17 cellular contexts compared by ENCODE assay signal in genomic region chr13:112904436-112904960, GRCh38.
"Had no signal": no experiment of that assay in that cellular context is flagged by ENCODE, and none has a peak within 500 bp of the region (broad histone marks: within the 10 kb centered on the region; RNA-seq: fewer than 3 reads in every experiment).

No MANE protein-coding gene starts in this region.

- H3K4me1 Mint-ChIP-seq: activated CD4-positive, alpha-beta memory T cell treated with anti-CD3 and anti-CD28 coated beads, Interleukin-2, amount 10 ng/mL, durations not matched to agents 7 days and 5 days; activated CD8-positive, alpha-beta memory T cell treated with anti-CD3 and anti-CD28 coated beads, Interleukin-2, amount 10 ng/mL, durations not matched to agents 7 days and 5 days; activated naive CD8-positive, alpha-beta T cell treated with anti-CD3 and anti-CD28 coated beads for 36 hours had no signal

- H3K4me3 ChIP-seq: dorsolateral prefrontal cortex, thoracic aorta, upper lobe of right lung had no signal

- DNase-seq: activated CD4-positive, alpha-beta memory T cell treated with anti-CD3 and anti-CD28 coated beads, Interleukin-2, amount 10 ng/mL, durations not matched to agents 7 days and 5 days; activated CD4-positive, alpha-beta T cell treated with anti-CD3 and anti-CD28 coated beads for 48 hours; activated CD8-positive, alpha-beta memory T cell treated with anti-CD3 and anti-CD28 coated beads, Interleukin-2, amount 10 ng/mL, durations not matched to agents 7 days and 5 days; activated naive CD4-positive, alpha-beta T cell; activated naive CD8-positive, alpha-beta T cell treated with anti-CD3 and anti-CD28 coated beads for 36 hours; amniotic stem cell; central memory CD4-positive, alpha-beta T cell; erythroblast; left ventricle myocardium superior; stimulated activated naive B cell treated with anti-CD40 and anti-IgM and Interleukin-4, amounts not matched to agents 10 μg/mL and 1 μg/mL and 100 μg/mL, for 72 hours; SW 1271; T-helper 2 cell; upper lobe of right lung had no signal

- H3K27ac Mint-ChIP-seq: activated CD4-positive, alpha-beta memory T cell treated with anti-CD3 and anti-CD28 coated beads, Interleukin-2, amount 10 ng/mL, durations not matched to agents 7 days and 5 days; activated CD8-positive, alpha-beta memory T cell treated with anti-CD3 and anti-CD28 coated beads, Interleukin-2, amount 10 ng/mL, durations not matched to agents 7 days and 5 days; activated naive CD8-positive, alpha-beta T cell treated with anti-CD3 and anti-CD28 coated beads for 36 hours; memory B cell; stimulated activated naive B cell treated with anti-CD40 and anti-IgM and Interleukin-4, amounts not matched to agents 10 μg/mL and 1 μg/mL and 100 μg/mL, for 72 hours had no signal

- H3K4me3 Mint-ChIP-seq: activated CD4-positive, alpha-beta memory T cell treated with anti-CD3 and anti-CD28 coated beads, Interleukin-2, amount 10 ng/mL, durations not matched to agents 7 days and 5 days; activated CD8-positive, alpha-beta memory T cell treated with anti-CD3 and anti-CD28 coated beads, Interleukin-2, amount 10 ng/mL, durations not matched to agents 7 days and 5 days; activated naive CD8-positive, alpha-beta T cell treated with anti-CD3 and anti-CD28 coated beads for 36 hours; memory B cell; stimulated activated naive B cell treated with anti-CD40 and anti-IgM and Interleukin-4, amounts not matched to agents 10 μg/mL and 1 μg/mL and 100 μg/mL, for 72 hours had no signal

- H3K9me3 ChIP-seq: neutrophil, thoracic aorta, upper lobe of right lung had no signal

- H3K36me3 ChIP-seq: neutrophil, thoracic aorta, upper lobe of right lung had no signal

- H3K27me3 ChIP-seq: upper lobe of right lung had no signal

- H3K27me3 Mint-ChIP-seq: activated CD4-positive, alpha-beta memory T cell treated with anti-CD3 and anti-CD28 coated beads, Interleukin-2, amount 10 ng/mL, durations not matched to agents 7 days and 5 days; activated naive CD8-positive, alpha-beta T cell treated with anti-CD3 and anti-CD28 coated beads for 36 hours; stimulated activated naive B cell treated with anti-CD40 and anti-IgM and Interleukin-4, amounts not matched to agents 10 μg/mL and 1 μg/mL and 100 μg/mL, for 72 hours had no signal

- H3K27ac ChIP-seq: neutrophil, thoracic aorta, upper lobe of right lung had no signal

- ATAC-seq: activated CD8-positive, alpha-beta memory T cell treated with anti-CD3 and anti-CD28 coated beads, Interleukin-2, amount 10 ng/mL, durations not matched to agents 7 days and 5 days; left ventricle myocardium superior; stimulated activated naive B cell treated with anti-CD40 and anti-IgM and Interleukin-4, amounts not matched to agents 10 μg/mL and 1 μg/mL and 100 μg/mL, for 72 hours; upper lobe of right lung had no signal

- H3K36me3 Mint-ChIP-seq: activated CD8-positive, alpha-beta memory T cell treated with anti-CD3 and anti-CD28 coated beads, Interleukin-2, amount 10 ng/mL, durations not matched to agents 7 days and 5 days; activated naive CD8-positive, alpha-beta T cell treated with anti-CD3 and anti-CD28 coated beads for 36 hours had no signal
